ENCODE assay signal across 16 cellular contexts in the genomic region with DNA sequence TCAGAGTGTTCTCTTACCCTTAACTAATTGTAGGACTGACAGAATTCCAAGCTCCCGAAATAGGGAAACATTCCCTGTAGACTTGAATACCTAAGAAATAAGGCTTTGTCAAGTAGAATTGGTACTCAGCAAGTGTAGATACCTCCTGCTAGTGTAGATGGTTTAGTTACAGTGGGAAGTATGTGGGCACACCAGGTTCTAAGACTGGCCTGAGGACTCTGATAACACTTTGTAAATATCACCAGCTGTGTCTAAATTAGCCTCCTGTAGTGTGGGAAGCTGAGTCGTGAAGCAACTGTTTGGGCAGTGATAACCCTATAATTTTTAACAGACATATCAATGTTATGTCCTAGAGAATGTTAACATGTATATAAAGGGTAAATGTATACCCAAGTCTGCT.
"Had no signal": no experiment of that assay in that cellular context is flagged by ENCODE, and none has a peak within 500 bp of the region (broad histone marks: within the 10 kb centered on the region; RNA-seq: fewer than 3 reads in every experiment).

No MANE protein-coding gene starts in this region.

- H3K27ac ChIP-seq: coronary artery, esophagus squamous epithelium, lower lobe of right lung, pancreas had no signal

- H3K27me3 Mint-ChIP-seq: activated naive CD8-positive, alpha-beta T cell; naive B cell; stimulated activated memory B cell treated with anti-CD40 and anti-IgM and Interleukin-4, amounts not matched to agents 10 μg/mL and 1 μg/mL and 100 μg/mL, for 72 hours had no signal

- H3K9me3 ChIP-seq: esophagus squamous epithelium, lower lobe of right lung, pancreas had no signal

- H3K36me3 Mint-ChIP-seq: activated naive CD8-positive, alpha-beta T cell; immature natural killer cell; naive B cell; stimulated activated memory B cell treated with anti-CD40 and anti-IgM and Interleukin-4, amounts not matched to agents 10 μg/mL and 1 μg/mL and 100 μg/mL, for 72 hours had no signal

- H3K9me3 Mint-ChIP-seq: stimulated activated memory B cell treated with anti-CD40 and anti-IgM and Interleukin-4, amounts not matched to agents 10 μg/mL and 1 μg/mL and 100 μg/mL, for 72 hours had no signal

- H3K4me1 ChIP-seq: esophagus squamous epithelium, lower lobe of right lung, pancreas had no signal

- H3K4me3 ChIP-seq: coronary artery, esophagus squamous epithelium, lower lobe of right lung, pancreas had no signal

- H3K4me3 Mint-ChIP-seq: activated CD8-positive, alpha-beta T cell treated with anti-CD3 and anti-CD28 coated beads, Interleukin-2, amount 10 ng/mL, durations not matched to agents 7 days and 5 days; activated naive CD8-positive, alpha-beta T cell; immature natural killer cell; naive B cell; stimulated activated memory B cell treated with anti-CD40 and anti-IgM and Interleukin-4, amounts not matched to agents 10 μg/mL and 1 μg/mL and 100 μg/mL, for 72 hours; T-helper 17 cell had no signal

- H3K27ac Mint-ChIP-seq: activated CD8-positive, alpha-beta T cell treated with anti-CD3 and anti-CD28 coated beads, Interleukin-2, amount 10 ng/mL, durations not matched to agents 7 days and 5 days; activated naive CD8-positive, alpha-beta T cell; immature natural killer cell; naive B cell; stimulated activated memory B cell treated with anti-CD40 and anti-IgM and Interleukin-4, amounts not matched to agents 10 μg/mL and 1 μg/mL and 100 μg/mL, for 72 hours; T-helper 17 cell had no signal

- ATAC-seq: activated CD8-positive, alpha-beta T cell treated with anti-CD3 and anti-CD28 coated beads, Interleukin-2, amount 10 ng/mL, durations not matched to agents 7 days and 5 days; lower lobe of right lung; stimulated activated memory B cell treated with anti-CD40 and anti-IgM and Interleukin-4, amounts not matched to agents 10 μg/mL and 1 μg/mL and 100 μg/mL, for 72 hours; T-helper 17 cell had no signal

- H3K27me3 ChIP-seq: esophagus squamous epithelium, pancreas had no signal

- DNase-seq: activated CD4-positive, alpha-beta T cell treated with anti-CD3 and anti-CD28 coated beads for 4 hours; activated CD8-positive, alpha-beta memory T cell treated with anti-CD3 and anti-CD28 coated beads, Interleukin-2, amount 50 U/mL, for 48 hours; activated CD8-positive, alpha-beta T cell treated with anti-CD3 and anti-CD28 coated beads, Interleukin-2, amount 10 ng/mL, durations not matched to agents 7 days and 5 days; activated gamma-delta T cell treated with Interleukin-2 at 50 U/mL for 16 hours; amniotic stem cell; central memory CD4-positive, alpha-beta T cell; esophagus squamous epithelium; immature natural killer cell; lower lobe of right lung; midbrain; naive B cell; pancreas; T-helper 17 cell had no signal

- H3K36me3 ChIP-seq: esophagus squamous epithelium, lower lobe of right lung, pancreas had no signal

- H3K4me1 Mint-ChIP-seq: immature natural killer cell; naive B cell; stimulated activated memory B cell treated with anti-CD40 and anti-IgM and Interleukin-4, amounts not matched to agents 10 μg/mL and 1 μg/mL and 100 μg/mL, for 72 hours; T-helper 17 cell had no signal
